In the genomic region with DNA sequence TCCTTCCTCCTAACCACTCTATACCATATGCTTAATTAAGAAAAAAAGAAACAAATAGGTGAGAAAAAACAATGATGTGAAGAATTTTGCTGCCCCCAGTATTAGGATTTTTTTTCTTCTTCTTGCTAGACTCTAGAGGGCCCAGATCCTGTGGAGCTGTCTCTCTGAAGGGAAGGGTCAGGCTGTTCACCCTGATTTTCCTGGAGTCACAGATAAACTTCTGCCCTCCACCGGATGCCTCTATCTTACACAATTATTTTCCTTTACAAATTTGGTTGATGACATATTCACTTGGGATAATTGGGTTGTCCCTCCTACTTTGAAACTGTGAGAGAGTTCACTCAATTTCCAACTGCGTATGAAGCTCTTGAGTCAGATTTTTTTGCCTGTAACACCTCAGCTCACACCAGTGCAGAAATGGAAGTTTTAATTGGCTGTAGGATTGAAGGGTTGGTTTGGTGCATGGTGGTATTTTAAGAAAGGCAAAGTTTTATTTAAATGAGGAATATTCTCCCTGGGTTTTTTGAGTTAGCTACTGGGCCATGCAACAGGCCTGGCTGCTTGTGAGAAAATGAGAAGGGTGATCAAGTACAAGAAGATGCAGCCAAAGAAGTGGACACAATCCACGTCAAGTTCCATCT, we compare ENCODE assay signal across 22 cellular contexts.
"Had no signal": no experiment of that assay in that cellular context is flagged by ENCODE, and none has a peak within 500 bp of the region (broad histone marks: within the 10 kb centered on the region; RNA-seq: fewer than 3 reads in every experiment).

No MANE protein-coding gene starts in this region.

- FAIRE-seq: frontal cortex, pancreas had no signal

- H3K36me3 ChIP-seq: colonic mucosa, heart left ventricle, left lung, pancreas, spleen, thoracic aorta, transverse colon had no signal

- H3K9me3 ChIP-seq: colonic mucosa, pancreas, thoracic aorta, transverse colon had no signal

- H3K4me3 ChIP-seq: colonic mucosa, heart left ventricle, left lung, pancreas, spleen, thoracic aorta, transverse colon had no signal

- H3K27me3 ChIP-seq: colonic mucosa, heart left ventricle, left lung, pancreas, spleen, transverse colon had no signal

- ATAC-seq: left lung; sciatic nerve; stimulated activated naive B cell treated with anti-CD40 and anti-IgM and Interleukin-4, amounts not matched to agents 10 μg/mL and 1 μg/mL and 100 μg/mL, for 72 hours; stimulated activated naive CD8-positive, alpha-beta T cell treated with anti-CD3 and anti-CD28 coated beads, Interleukin-15, amount 100 ng/mL, for 72 hours had no signal

- H3K27ac ChIP-seq: colonic mucosa, left lung, pancreas, spleen, thoracic aorta, transverse colon had no signal

- DNase-seq: colonic mucosa; dermis blood vessel endothelial cell; erythroblast; heart left ventricle; hippocampal formation; kidney glomerular epithelial cell; left lung; mesendoderm; naive B cell; occipital lobe; pancreas; spleen; stimulated activated CD4-positive, alpha-beta T cell treated with anti-CD3 and anti-CD28 coated beads, Interleukin-15, amount 100 ng/mL, for 24 hours; stimulated activated CD4-positive, alpha-beta T cell treated with anti-CD3 and anti-CD28 coated beads, Interleukin-1b, Interleukin-23, amount 100 ng/mL, for 48 hours; stimulated activated CD4-positive, alpha-beta T cell treated with anti-CD3 and anti-CD28 coated beads, Interleukin-4, amount 100 ng/mL, for 24 hours; stimulated activated naive B cell treated with anti-CD40 and anti-IgM and Interleukin-4, amounts not matched to agents 10 μg/mL and 1 μg/mL and 100 μg/mL, for 72 hours; stimulated activated naive CD8-positive, alpha-beta T cell treated with anti-CD3 and anti-CD28 coated beads, Interleukin-15, amount 100 ng/mL, for 72 hours; substantia nigra; transverse colon had no signal

- H3K4me1 ChIP-seq: colonic mucosa, left lung, pancreas, transverse colon had no signal
